In the genomic region with DNA sequence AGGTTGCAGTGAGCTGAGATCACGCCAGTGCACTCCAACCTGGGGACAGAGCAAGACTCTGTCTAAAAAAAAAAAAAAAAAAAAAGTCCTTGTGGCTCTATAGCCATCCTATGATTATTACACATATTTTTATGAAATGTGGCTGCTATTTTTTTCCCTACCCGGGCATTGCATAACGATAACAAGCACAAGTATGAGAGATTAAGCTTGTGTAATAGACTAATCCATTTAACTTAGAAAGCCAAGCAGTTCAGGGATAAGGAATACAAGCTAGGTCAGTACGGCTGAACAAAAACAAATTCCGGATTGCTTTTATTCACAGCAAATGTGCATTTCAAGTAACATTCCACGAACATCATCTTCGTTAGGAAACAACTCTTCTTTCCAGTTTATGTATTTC, we compare ENCODE assay signal across 23 cellular contexts.
DNase-seq lines count a peak whose midpoint lies in the region; ATAC-seq lines count a peak whose summit lies in the region.
"Had no signal": no experiment of that assay in that cellular context is flagged by ENCODE, and none has a peak within 500 bp of the region (broad histone marks: within the 10 kb centered on the region; RNA-seq: fewer than 3 reads in every experiment).

No MANE protein-coding gene starts in this region.

- ATAC-seq in right cardiac atrium = peak; percentile 28 to 61
- no peak for ATAC-seq in GM21825 (IDR thresholded peaks at IDR 0.05; ENCODE audit: unreplicated experiment)
- no peak for ATAC-seq in HG03097 (IDR thresholded peaks at IDR 0.05; ENCODE audit: low FRiP score, unreplicated experiment)
- ATAC-seq: A549; activated CD8-positive, alpha-beta memory T cell treated with anti-CD3 and anti-CD28 coated beads, Interleukin-2, amount 10 ng/mL, durations not matched to agents 7 days and 5 days; activated naive CD4-positive, alpha-beta T cell treated with anti-CD3 and anti-CD28 coated beads, Interleukin-2, amount 50 U/mL, for 72 hours; GM23338 had no signal

- no peaks in the 10 kb centered on the region for H3K4me1 ChIP-seq in right cardiac atrium (ENCODE audit: control insufficient read depth, insufficient read depth, low read length)
- H3K4me1 ChIP-seq: BE2C had no signal

- no peaks in the 10 kb centered on the region for H3K27me3 ChIP-seq in right cardiac atrium (ENCODE audit: control insufficient read depth, insufficient read depth)
- no peaks in the 10 kb centered on the region for H3K27me3 ChIP-seq in layer of hippocampus (ENCODE audit: control insufficient read depth, insufficient read depth, low read length)
- H3K27me3 ChIP-seq: BE2C had no signal

- intact Hi-C loops in right cardiac atrium (cut with DNase I) = no loop called here
- intact Hi-C loops in cardiac septum (cut with DNase I) = no loop called here

- H3K4me3 ChIP-seq in right cardiac atrium (ENCODE audit: low read length) = no peak overlapping the region
- H3K4me3 ChIP-seq: A549, GM23338, SK-N-MC had no signal

- H3K27ac ChIP-seq in right cardiac atrium (ENCODE audit: low read length) (no peak overlapping the region), cingulate gyrus (ENCODE audit: low read depth, low read length) (peak overlapping the region; percentile 90), layer of hippocampus (ENCODE audit: low read depth, low read length) (peak overlapping the region; percentile 85)
- H3K27ac ChIP-seq: A549, SK-N-MC had no signal

- DNase-seq in right cardiac atrium (no peak), cardiac septum (ENCODE audit: low spot score) (no peak), ecto neural progenitor cell (ENCODE audit: low spot score) (no peak)
- no peak for DNase-seq in activated naive CD4-positive, alpha-beta T cell treated with anti-CD3 and anti-CD28 coated beads, Interleukin-2, amount 50 U/mL, for 16 hours
- DNase-seq: activated CD4-positive, alpha-beta T cell treated with anti-CD3 and anti-CD28 coated beads, Interleukin-2, amount 10 ng/mL, durations not matched to agents 24 days and 14 days; activated CD8-positive, alpha-beta memory T cell treated with anti-CD3 and anti-CD28 coated beads, Interleukin-2, amount 10 ng/mL, durations not matched to agents 7 days and 5 days; BE2C; GF-D8; Karpas-422; mammary epithelial cell; NCI-H1048; NCI-H187 treated with DMSO at 0.1 percent for 48 hours; NCI-H69; nucleus accumbens; T-helper 2 cell had no signal

- 70% methylated on average over 7 of the region's 7 CpGs for WGBS in right cardiac atrium

- no peaks in the 10 kb centered on the region for H3K9me3 ChIP-seq in right cardiac atrium (ENCODE audit: control insufficient read depth, low read length)
- H3K9me3 ChIP-seq: BE2C had no signal

Comparison
In these comparisons a context has a peak if more than half of its experiments do, and no peak if none do; other contexts are left out.
1. ATAC-seq: peak in right cardiac atrium (2 of 2); none in GM21825 (single experiment) and HG03097 (single experiment).